Comparison of ENCODE assay signal across 14 cellular contexts in genomic region chr5:139064613-139065012, GRCh38.
DNase-seq lines count a peak whose midpoint lies in the region; ATAC-seq, FAIRE-seq and TF ChIP-seq lines count a peak whose summit lies in the region.
"Had no signal": no experiment of that assay in that cellular context is flagged by ENCODE, and none has a peak within 500 bp of the region (broad histone marks: within the 10 kb centered on the region; RNA-seq: fewer than 3 reads in every experiment).

No MANE protein-coding gene starts in this region.

- no peak for TF ChIP-seq CTCF in epithelial cell of esophagus (IDR thresholded peaks at IDR 0.05; ENCODE audit: insufficient read depth, low read depth, low read length, missing control alignments)

- H3K79me2 ChIP-seq in GM23248 (ENCODE audit: insufficient read depth) = peaks cover 16% of the 10 kb centered on the region

- 96 to 97% methylated on average over 2 of the region's 2 CpGs for WGBS in GM23248 (ENCODE audit: low coverage in 1 of 2, low lambda C conversion rate in 2 of 2, missing lambda C conversion rate in 2 of 2), 2 experiments

- no peak overlapping the region for H3K9ac ChIP-seq in GM23248

- ATAC-seq in GM19467 (IDR thresholded peaks at IDR 0.05; ENCODE audit: unreplicated experiment) (no peak), Right ventricle myocardium superior (ENCODE audit: poor library complexity) (no peak)
- ATAC-seq: WTC11 had no signal

- no peak overlapping the region for H3K4me2 ChIP-seq in GM23248 (ENCODE audit: unreplicated experiment)

- peaks cover 9% of the 10 kb centered on the region; the same call in 1 of the 2 replicates for H3F3A ChIP-seq in GM23248 (ENCODE audit: insufficient read depth)

- no peaks in the 10 kb centered on the region for H4K20me1 ChIP-seq in GM23248 (ENCODE audit: insufficient read depth)

- no peaks in the 10 kb centered on the region for H3K36me3 ChIP-seq in GM23248 (ENCODE audit: low read depth)

- TF ChIP-seq POLR2A in GM12892 (IDR thresholded peaks at IDR 0.05; ENCODE audit: low read depth, low read length) (no peak), GM12891 (IDR thresholded peaks at IDR 0.05; ENCODE audit: low read depth, low read length) (no peak)

- intact Hi-C loops in Right ventricle myocardium superior (cut with DNase I) = no loop called here

- H3K4me3 ChIP-seq in GM23248 = no peak overlapping the region
- no peak overlapping the region for H3K4me3 ChIP-seq in epithelial cell of esophagus (ENCODE audit: low read length)

- peak; percentile 18 for DNase-seq in GM23248
- peak; percentile 82 for DNase-seq in NCI-H2196 treated with DMSO at 0.1 percent for 48 hours (lab: John Stamatoyannopoulos, UW; ENCODE audit: unreplicated experiment)
- DNase-seq in epithelial cell of esophagus (ENCODE audit: low read depth) = peak; percentile 58
- peak; percentile 50 for DNase-seq in renal cortical epithelial cell (ENCODE audit: low read depth)
- no peak for DNase-seq in GM12892 (ENCODE audit: insufficient read length)
- no peak for DNase-seq in Right ventricle myocardium superior
- DNase-seq in GM12891 (ENCODE audit: insufficient read length, low spot score) = no peak
- DNase-seq: activated naive CD4-positive, alpha-beta T cell; HFFc6; mesenchymal stem cell; NCI-H2081; substantia nigra had no signal

- H3K4me1 ChIP-seq in GM23248 (ENCODE audit: insufficient read depth) = peaks cover 24% of the 10 kb centered on the region

- no peak overlapping the region for H2AFZ ChIP-seq in GM23248

- H3K27ac ChIP-seq in GM23248 = no peak overlapping the region

- no peaks in the 10 kb centered on the region for H3K9me2 ChIP-seq in GM23248 (ENCODE audit: insufficient read depth)

- H3K27me3 ChIP-seq in GM23248 (replicated peaks; ENCODE audit: insufficient read depth) = no peaks in the 10 kb centered on the region

- FAIRE-seq in GM12892 (lab: Jason Lieb, UNC) (no peak), GM12891 (lab: Jason Lieb, UNC) (no peak)

- H3K9me3 ChIP-seq in GM23248 (ENCODE audit: low read depth) = no peaks in the 10 kb centered on the region

- in situ Hi-C loops in GM23248 (cut with MboI) = no loop called here

TF ChIP-seq in GM12891, 5 proteins besides CTCF, POLR2A, EP300 and RAD21:
- TF ChIP-seq PAX5 (IDR thresholded peaks at IDR 0.05; ENCODE audit: insufficient read depth, low read length, severe bottlenecking) (no peak), POLR2AphosphoS5 (IDR thresholded peaks at IDR 0.05; ENCODE audit: low read depth, low read length) (no peak)

Comparison
In these comparisons a context has a peak if more than half of its experiments do, and no peak if none do; other contexts are left out.
1. DNase-seq: peak in GM23248 (single experiment), NCI-H2196 treated with DMSO at 0.1 percent for 48 hours (single experiment), epithelial cell of esophagus (single experiment) and renal cortical epithelial cell (single experiment); none in GM12892 (single experiment), Right ventricle myocardium superior (single experiment) and GM12891 (single experiment).